17 cellular contexts compared by ENCODE assay signal in genomic region chr16:84207869-84208268, GRCh38. TPM values are rescaled to one million over a fixed set of nuclear protein-coding genes. Genes with fewer than 3 reads are reported as not detected.
DNase-seq lines count a peak whose midpoint lies in the region; TF ChIP-seq lines count a peak whose summit lies in the region.
"Had no signal": no experiment of that assay in that cellular context is flagged by ENCODE, and none has a peak within 500 bp of the region (broad histone marks: within the 10 kb centered on the region; RNA-seq: fewer than 3 reads in every experiment).

No MANE protein-coding gene starts in this region.

- H4K8ac ChIP-seq in neuronal stem cell (ENCODE audit: low read depth, low read length) = no peak overlapping the region

- H3K14ac ChIP-seq in neuronal stem cell (ENCODE audit: low read length) = no peak overlapping the region

- no peaks in the 10 kb centered on the region for H3K79me1 ChIP-seq in neuronal stem cell (ENCODE audit: low read depth, low read length)

- no peak overlapping the region for H3K9ac ChIP-seq in neuronal stem cell (ENCODE audit: low read depth, low read length, poor library complexity)

- no peak overlapping the region for H2BK12ac ChIP-seq in neuronal stem cell (ENCODE audit: low read length)

- H3K4me3 ChIP-seq in WERI-Rb-1 (ENCODE audit: low read depth, low read length) (no peak overlapping the region), neuronal stem cell (ENCODE audit: low read length in 2 of 2) (no peak overlapping the region)
- H3K4me3 ChIP-seq: Peyer's patch, SK-N-MC had no signal

- no peaks in the 10 kb centered on the region for H3K36me3 ChIP-seq in WERI-Rb-1
- no peaks in the 10 kb centered on the region for H3K36me3 ChIP-seq in neuronal stem cell (replicated peaks in 1 of 2; ENCODE audit: control insufficient read depth in 2 of 2, insufficient read depth in 2 of 2, low read length in 2 of 2)
- H3K36me3 ChIP-seq: Peyer's patch had no signal

- no peak overlapping the region for H3K4ac ChIP-seq in neuronal stem cell (ENCODE audit: low read length)

- DNase-seq in NCI-H1694 treated with DMSO at 0.1 percent for 48 hours (lab: John Stamatoyannopoulos, UW) = peak; percentile 0
- no peak for DNase-seq in NCI-H1694 (lab: John Stamatoyannopoulos, UW)
- DNase-seq in NCI-H2171 (lab: John Stamatoyannopoulos, UW) = peak; percentile 15
- peak; percentile 62 for DNase-seq in WERI-Rb-1
- DNase-seq in neuronal stem cell (ENCODE audit: low spot score) = no peak
- DNase-seq in NCI-H1092 treated with DMSO at 0.1 percent for 48 hours (lab: John Stamatoyannopoulos, UW) = no peak
- no peak for DNase-seq in nucleus accumbens (lab: John Stamatoyannopoulos, UW)
- no peak for DNase-seq in DMS153 treated with DMSO at 0.1 percent for 48 hours (lab: John Stamatoyannopoulos, UW; ENCODE audit: unreplicated experiment)
- DNase-seq: AML-193, HCEC 1CT, KBM-7, NCI-H2029, Peyer's patch, Right ventricle myocardium superior had no signal

- H3K4me2 ChIP-seq in neuronal stem cell (ENCODE audit: insufficient read depth, low read length, poor library complexity, severe bottlenecking) = no peak overlapping the region

- H3K23ac ChIP-seq in neuronal stem cell (ENCODE audit: low read depth, low read length, poor library complexity) = peak overlapping the region; percentile 58

- H3K18ac ChIP-seq in neuronal stem cell (ENCODE audit: low read length) = peak overlapping the region; percentile 61

- no peak overlapping the region for H2AFZ ChIP-seq in neuronal stem cell (ENCODE audit: low read length)

- no peaks in the 10 kb centered on the region for H3K27me3 ChIP-seq in WERI-Rb-1 (ENCODE audit: insufficient read depth, low read depth, severe bottlenecking)
- peaks cover 0 to 25% (median 0%) of the 10 kb centered on the region in 3 experiments for H3K27me3 ChIP-seq in neuronal stem cell (ENCODE audit: control insufficient read depth in 3 of 3, insufficient read depth in 3 of 3, low read depth in 1 of 3, low read length in 3 of 3)
- H3K27me3 ChIP-seq: Peyer's patch had no signal

- no peak overlapping the region for H4K91ac ChIP-seq in neuronal stem cell (ENCODE audit: low read depth, low read length, poor library complexity)

- no peak overlapping the region for H2BK15ac ChIP-seq in neuronal stem cell (ENCODE audit: low read length)

- H3K4me1 ChIP-seq in neuronal stem cell (ENCODE audit: control insufficient read depth in 2 of 2, insufficient read depth in 1 of 2, low read depth in 1 of 2, low read length in 2 of 2) = peaks cover 0 to 4% of the 10 kb centered on the region in 2 donors
- H3K4me1 ChIP-seq: Peyer's patch had no signal

- no peak overlapping the region for H2AK5ac ChIP-seq in neuronal stem cell (ENCODE audit: low read depth, low read length)

- no peak overlapping the region for H2BK120ac ChIP-seq in neuronal stem cell (ENCODE audit: low read depth, low read length)

- H3K27ac ChIP-seq in WERI-Rb-1 (no peak overlapping the region; the same call in 1 of the 2 replicates), neuronal stem cell (replicated peaks; ENCODE audit: low read length) (no peak overlapping the region)
- H3K27ac ChIP-seq: 22Rv1, Peyer's patch, SK-N-MC had no signal

- TF ChIP-seq CTCF in WERI-Rb-1 (IDR thresholded peaks at IDR 0.05; ENCODE audit: low read depth, low read length) = peak; percentile 13; the same call in 1 of the 2 replicates

- no peak overlapping the region for H2BK5ac ChIP-seq in neuronal stem cell (ENCODE audit: low read length)

- H3K9me3 ChIP-seq in WERI-Rb-1 (ENCODE audit: severe bottlenecking) = no peaks in the 10 kb centered on the region
- H3K9me3 ChIP-seq in neuronal stem cell (replicated peaks in 1 of 2; ENCODE audit: control insufficient read depth in 2 of 2, insufficient read depth in 1 of 2, low read depth in 1 of 2, low read length in 2 of 2) = no peaks in the 10 kb centered on the region
- H3K9me3 ChIP-seq: Peyer's patch had no signal

- no CpG with 5 or more reads among the region's 7 CpGs for WGBS in neuronal stem cell (ENCODE audit: extremely low coverage in 2 of 2, insufficient read length in 2 of 2, insufficient replicate concordance in 1 of 2), 2 donors

RNA-seq across cellular contexts. Expression of gene ADAD2, which starts 16.9 kb away (rescaled TPM):
- not detected for polyA plus RNA-seq in neuronal stem cell (2013, experiment 1 of 2)
- polyA plus RNA-seq in neuronal stem cell (2013, experiment 2 of 2) = not detected
- polyA plus RNA-seq: CD14-positive monocyte had no signal

RNA-seq across cellular contexts. Expression of gene TAF1C, which starts 21.0 kb away (rescaled TPM):
- polyA plus RNA-seq in neuronal stem cell (2013, experiment 1 of 2) = 44.6 TPM
- 41.1 TPM for polyA plus RNA-seq in neuronal stem cell (2013, experiment 2 of 2)

RNA-seq across cellular contexts. Expression of gene KCNG4, which starts 31.9 kb away (rescaled TPM):
- not detected for polyA plus RNA-seq in neuronal stem cell (2013, experiment 1 of 2)
- polyA plus RNA-seq in neuronal stem cell (2013, experiment 2 of 2) = not detected
- polyA plus RNA-seq: CD14-positive monocyte had no signal

Comparison
In these comparisons a context has a peak if more than half of its experiments do, and no peak if none do; other contexts are left out.
1. DNase-seq: peak in NCI-H1694 treated with DMSO at 0.1 percent for 48 hours (single experiment), NCI-H2171 (single experiment) and WERI-Rb-1 (single experiment); none in NCI-H1694 (single experiment), neuronal stem cell (single experiment), NCI-H1092 treated with DMSO at 0.1 percent for 48 hours (single experiment), nucleus accumbens (0 of 56) and DMS153 treated with DMSO at 0.1 percent for 48 hours (single experiment).